ENCODE assay signal across 11 cellular contexts in the genomic region with DNA sequence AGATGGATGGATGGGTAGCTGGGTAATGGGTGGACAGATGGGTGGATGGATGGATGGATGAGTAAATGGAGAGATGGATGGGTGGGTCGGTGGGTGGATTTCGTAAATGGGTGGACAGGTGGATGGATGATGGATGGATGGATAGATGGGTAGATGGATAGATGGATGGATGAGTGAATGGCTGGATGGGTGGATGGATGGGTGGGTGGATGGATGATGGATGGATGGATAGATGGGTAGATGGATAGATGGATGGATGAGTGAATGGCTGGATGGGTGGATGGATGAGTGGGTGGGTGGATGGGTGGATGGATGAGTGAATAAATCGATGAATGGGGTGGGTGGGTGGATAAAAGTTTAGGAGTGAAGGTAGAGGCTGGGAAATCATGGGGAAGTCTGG. TPM values are rescaled to one million over a fixed set of nuclear protein-coding genes. Genes with fewer than 3 reads are reported as not detected.
A peak's percentile ranks its signal among the peaks of the same experiment; 100 is the strongest.
DNase-seq lines count a peak whose midpoint lies in the region; ATAC-seq and TF ChIP-seq lines count a peak whose summit lies in the region.
"Not testable (repeated sequence)": the region's sequence is repeated elsewhere in the genome, so short reads cannot be mapped to it uniquely, and the experiment has no call there.
"Had no signal": no experiment of that assay in that cellular context is flagged by ENCODE, and none has a peak within 500 bp of the region (broad histone marks: within the 10 kb centered on the region; RNA-seq: fewer than 3 reads in every experiment).

No MANE protein-coding gene starts in this region.

- not testable (repeated sequence) for TF ChIP-seq CTCF in GM06990 (IDR thresholded peaks at IDR 0.05; ENCODE audit: insufficient read depth, low read length, poor library complexity, severe bottlenecking); WI38 (IDR thresholded peaks at IDR 0.05; ENCODE audit: low read depth, low read length); chondrocyte (IDR thresholded peaks at IDR 0.05); heart right ventricle (IDR thresholded peaks at IDR 0.05); osteoblast (IDR thresholded peaks at IDR 0.05; ENCODE audit: extremely low read depth, low read depth, low read length); suprapubic skin (IDR thresholded peaks at IDR 0.05)

- peaks cover 10% of the 10 kb centered on the region for H3K27me3 Mint-ChIP-seq in chondrocyte (ENCODE audit: low read depth)

- 94 to 95% methylated on average over 3 of the region's 3 CpGs for WGBS in heart right ventricle, 2 donors
- WGBS in suprapubic skin: 90% methylated on average over 3 of the region's 3 CpGs

- H3K9me3 Mint-ChIP-seq in chondrocyte (ENCODE audit: low read depth): not testable (repeated sequence)

- not testable (repeated sequence) for TF ChIP-seq POLR2A in suprapubic skin (IDR thresholded peaks at IDR 0.05)

- H3K4me1 ChIP-seq in ACC112 (ENCODE audit: control insufficient read depth, insufficient read depth, low read length, unreplicated experiment) (peaks cover 11% of the 10 kb centered on the region), heart right ventricle (peaks cover 0 to 18% (median 8%) of the 10 kb centered on the region in 9 donors), osteoblast (ENCODE audit: insufficient read depth, low read length) (peaks cover 10% of the 10 kb centered on the region), suprapubic skin (peaks cover 17% of the 10 kb centered on the region)

- not testable (repeated sequence) for H2AFZ ChIP-seq in ACC112 (ENCODE audit: low read length, unreplicated experiment); osteoblast (ENCODE audit: low read length)

- H3K4me1 Mint-ChIP-seq in chondrocyte (ENCODE audit: low read depth): not testable (repeated sequence)

- not testable (repeated sequence) for H3K36me3 Mint-ChIP-seq in chondrocyte (ENCODE audit: low read depth)

- H3K27ac Mint-ChIP-seq in chondrocyte (ENCODE audit: unreplicated experiment): peak overlapping the region; percentile 81

- ATAC-seq in heart right ventricle: not testable (repeated sequence)

- peak overlapping the region; percentile 98 for H3K27ac ChIP-seq in ACC112 (ENCODE audit: low read depth, low read length)
- H3K27ac ChIP-seq in KOPT-K1 (ENCODE audit: low read depth, low read length, poor library complexity, severe bottlenecking): peak overlapping the region; percentile 99
- H3K27ac ChIP-seq in heart right ventricle: peak overlapping the region in 8 of 10 donors; percentile 49 to 92 (median 80)
- H3K27ac ChIP-seq in osteoblast (ENCODE audit: low read depth, low read length): peak overlapping the region; percentile 77
- H3K27ac ChIP-seq in suprapubic skin: peak overlapping the region; percentile 55

- H3K9me3 ChIP-seq in KOPT-K1 (ENCODE audit: insufficient read depth, low read length, poor library complexity, severe bottlenecking); heart right ventricle; osteoblast (ENCODE audit: low read depth, low read length); suprapubic skin: not testable (repeated sequence)

- not testable (repeated sequence) for TF ChIP-seq EP300 in suprapubic skin (IDR thresholded peaks at IDR 0.05)

- H3K4me3 ChIP-seq in ACC112 (ENCODE audit: low read depth, low read length) (peak overlapping the region; percentile 54), GM06990 (replicated peaks; ENCODE audit: low read depth, low read length) (peak overlapping the region; percentile 58), WI38 (ENCODE audit: low read depth, low read length) (peak overlapping the region; percentile 36), heart right ventricle (peak overlapping the region in 5 of 10 donors; percentile 7 to 41 (median 19))
- H3K4me3 ChIP-seq in osteoblast (ENCODE audit: insufficient read depth, low read length); suprapubic skin: not testable (repeated sequence)

- not testable (repeated sequence) for H4K20me1 ChIP-seq in osteoblast (ENCODE audit: insufficient read depth, low read length)

- peak overlapping the region; percentile 28 for H3K4me2 ChIP-seq in osteoblast (ENCODE audit: insufficient read depth, low read length)

- not testable (repeated sequence) for H3K36me3 ChIP-seq in ACC112 (ENCODE audit: insufficient read depth, low read length); GM06990 (ENCODE audit: control insufficient read depth, insufficient read depth, low read length); osteoblast (ENCODE audit: insufficient read depth, low read length)
- peaks cover 98% of the 10 kb centered on the region for H3K36me3 ChIP-seq in KOPT-K1 (ENCODE audit: insufficient read depth, low read length)
- H3K36me3 ChIP-seq in heart right ventricle: peaks cover 0 to 46% (median 0%) of the 10 kb centered on the region in 9 donors
- H3K36me3 ChIP-seq in suprapubic skin: peaks cover 25% of the 10 kb centered on the region

- H3K4me3 Mint-ChIP-seq in chondrocyte (ENCODE audit: unreplicated experiment): not testable (repeated sequence)

- DNase-seq in GM06990 (ENCODE audit: extremely low read depth, insufficient read length); chondrocyte (ENCODE audit: low spot score); heart right ventricle; osteoblast (ENCODE audit: insufficient read length, low spot score, missing footprints); suprapubic skin (ENCODE audit: low spot score in 2 of 2): not testable (repeated sequence)

- not testable (repeated sequence) for H3K27me3 ChIP-seq in ACC112 (ENCODE audit: insufficient read depth, low read length); GM06990 (replicated peaks; ENCODE audit: control insufficient read depth, insufficient read depth, low read length); heart right ventricle; osteoblast (ENCODE audit: insufficient read depth, low read length); suprapubic skin

- intact Hi-C loops in heart right ventricle (cut with DNase I): not testable (repeated sequence)

- H3K79me2 ChIP-seq in ACC112 (ENCODE audit: control insufficient read depth, insufficient read depth, low read length, unreplicated experiment); osteoblast (ENCODE audit: insufficient read depth, low read length): not testable (repeated sequence)

RNA-seq across cellular contexts. Expression of gene GNA15, which starts 18.6 kb away (rescaled TPM):
- total RNA-seq in chondrocyte (not detected in 3 replicates), heart right ventricle (1 to 10 TPM in 5 of 10 donors, under 1 TPM in 5; 0.42 to 8.9 (median 0.99) TPM), osteoblast (0.36 TPM in 1 of 2 replicates, not detected in the other), suprapubic skin (100 to 1,000 TPM in 1 of 4 donors, 10 to 100 TPM in 3; 29.9 to 117 (median 85.0) TPM)
- 1 to 10 TPM; 1.0 to 1.4 TPM for polyA plus RNA-seq in heart right ventricle
- total RNA-seq: endodermal cell had no signal

RNA-seq across cellular contexts. Expression of gene S1PR4, which starts 24.1 kb away (rescaled TPM):
- total RNA-seq in chondrocyte: not detected in 3 replicates
- total RNA-seq in heart right ventricle: 1 to 10 TPM in 1 of 10 donors, under 1 TPM in 9; 0.24 to 3.3 (median 0.59) TPM
- 1 to 10 TPM; 1.5 to 1.9 TPM for polyA plus RNA-seq in heart right ventricle
- total RNA-seq in osteoblast: not detected in 2 replicates
- total RNA-seq in suprapubic skin: 1 to 10 TPM in 3 of 4 donors, under 1 TPM in 1; 0.42 to 2.5 (median 1.9) TPM
- total RNA-seq: endodermal cell, RPMI7951 had no signal
- polyA plus RNA-seq: BJ had no signal

RNA-seq across cellular contexts. Expression of gene NCLN, which starts 31.3 kb away (rescaled TPM):
- total RNA-seq in chondrocyte: 80.7 to 97.1 TPM (median 82.5 TPM) in 3 replicates
- total RNA-seq in heart right ventricle: 10 to 100 TPM; 17.1 to 36.3 (median 24.6) TPM
- polyA plus RNA-seq in heart right ventricle: 10 to 100 TPM; 31.4 to 43.6 TPM
- 37.7 and 39.4 TPM in 2 replicates for total RNA-seq in osteoblast
- total RNA-seq in suprapubic skin: 10 to 100 TPM; 31.1 to 66.7 (median 35.0) TPM
